15 cellular contexts compared by ENCODE assay signal in genomic region chr6:21731411-21732031, GRCh38.
A peak's percentile ranks its signal among the peaks of the same experiment; 100 is the strongest.
DNase-seq lines count a peak whose midpoint lies in the region; ATAC-seq, FAIRE-seq and TF ChIP-seq lines count a peak whose summit lies in the region.
"Had no signal": no experiment of that assay in that cellular context is flagged by ENCODE, and none has a peak within 500 bp of the region (broad histone marks: within the 10 kb centered on the region; RNA-seq: fewer than 3 reads in every experiment).

No MANE protein-coding gene starts in this region.

- no peak for ATAC-seq in activated T-cell treated with anti-CD3 and anti-CD28 coated beads, Interleukin-2, amount 50 U/mL, for 4 hours
- no peak for ATAC-seq in HG03520 (IDR thresholded peaks at IDR 0.05; ENCODE audit: unreplicated experiment)
- ATAC-seq: left colon, right cardiac atrium had no signal

- H3K9me3 ChIP-seq in HUES48 (ENCODE audit: control insufficient read depth, insufficient read depth, low read length) = no peaks in the 10 kb centered on the region
- H3K9me3 ChIP-seq in keratinocyte (ENCODE audit: control insufficient read depth, low read depth, low read length) = no peaks in the 10 kb centered on the region
- H3K9me3 ChIP-seq: adrenal gland, esophagus squamous epithelium, transverse colon had no signal

- DNase-seq in astrocyte of the spinal cord (ENCODE audit: low read depth, low spot score) (peak; percentile 77), keratinocyte (ENCODE audit: low read depth, low spot score) (no peak), type B pancreatic cell (ENCODE audit: extremely low spot score, unreplicated experiment) (no peak), Ammon's horn (ENCODE audit: low spot score) (no peak)
- no peak for DNase-seq in activated T-cell treated with anti-CD3 and anti-CD28 coated beads, Interleukin-2, amount 50 U/mL, for 4 hours
- DNase-seq in activated T-helper 1 cell treated with anti-CD3 and anti-CD28 coated beads, Interleukin-12 subunit alpha, Interleukin-12 subunit beta, Interleukin-2, Interleukin-4 antibody, amounts not matched to agents 30 ng/mL and 10 ng/mL and 1 ng/mL, durations not matched to agents 14 hours and 24 hours and 36 hours (ENCODE audit: low spot score) = no peak
- DNase-seq: adrenal gland, esophagus squamous epithelium, left colon, NCI-H1092 treated with DMSO at 0.1 percent for 48 hours, right cardiac atrium, transverse colon had no signal

- H3K36me3 Mint-ChIP-seq in type B pancreatic cell = peaks cover 18% of the 10 kb centered on the region
- no peaks in the 10 kb centered on the region for H3K36me3 Mint-ChIP-seq in activated T-cell treated with anti-CD3 and anti-CD28 coated beads, Interleukin-2, amount 50 U/mL, for 4 hours (ENCODE audit: insufficient read depth)
- H3K36me3 Mint-ChIP-seq in activated T-helper 1 cell treated with anti-CD3 and anti-CD28 coated beads, Interleukin-12 subunit alpha, Interleukin-12 subunit beta, Interleukin-2, Interleukin-4 antibody, amounts not matched to agents 30 ng/mL and 10 ng/mL and 1 ng/mL, durations not matched to agents 14 hours and 24 hours and 36 hours (ENCODE audit: low read depth) = no peaks in the 10 kb centered on the region

- TF ChIP-seq CTCF in astrocyte of the spinal cord (IDR thresholded peaks at IDR 0.05; ENCODE audit: low read depth, low read length) (no peak), keratinocyte (optimal IDR thresholded peaks at IDR 0.05 in 1 of 3, IDR thresholded peaks at IDR 0.05 in 1 of 3, conservative IDR thresholded peaks at IDR 0.05 in 1 of 3; ENCODE audit: extremely low read depth in 1 of 3, insufficient read depth in 2 of 3, low read length in 3 of 3) (no peak), type B pancreatic cell (conservative IDR thresholded peaks at IDR 0.05) (no peak)

- H3K27ac Mint-ChIP-seq in type B pancreatic cell = peak overlapping the region; percentile 52
- no peak overlapping the region for H3K27ac Mint-ChIP-seq in activated T-helper 1 cell treated with anti-CD3 and anti-CD28 coated beads, Interleukin-12 subunit alpha, Interleukin-12 subunit beta, Interleukin-2, Interleukin-4 antibody, amounts not matched to agents 30 ng/mL and 10 ng/mL and 1 ng/mL, durations not matched to agents 14 hours and 24 hours and 36 hours
- H3K27ac Mint-ChIP-seq: T-helper 2 cell treated with Interferon-gamma antibody and Interleukin-4, amounts not matched to agents 5 μg/mL and 100 μg/mL, for 36 hours had no signal

- H3K27me3 ChIP-seq in HUES48 (ENCODE audit: control insufficient read depth, insufficient read depth, low read length) (no peaks in the 10 kb centered on the region), keratinocyte (ENCODE audit: control insufficient read depth, extremely low read depth, insufficient read depth, low read length) (no peaks in the 10 kb centered on the region)
- H3K27me3 ChIP-seq: adrenal gland, esophagus squamous epithelium, transverse colon had no signal

- H3K27ac ChIP-seq in HUES48 (ENCODE audit: low read depth, low read length) (peak overlapping the region; percentile 44), keratinocyte (ENCODE audit: control insufficient read depth, insufficient read depth, low read length) (no peak overlapping the region)
- H3K27ac ChIP-seq: adrenal gland had no signal

- no peaks in the 10 kb centered on the region for H3K9me1 ChIP-seq in keratinocyte (ENCODE audit: control insufficient read depth, extremely low read depth, insufficient read depth, low read length)

- H3K4me1 Mint-ChIP-seq in type B pancreatic cell (ENCODE audit: unreplicated experiment) = peaks cover 49% of the 10 kb centered on the region
- no peaks in the 10 kb centered on the region for H3K4me1 Mint-ChIP-seq in activated T-cell treated with anti-CD3 and anti-CD28 coated beads, Interleukin-2, amount 50 U/mL, for 4 hours (ENCODE audit: low read depth)
- no peaks in the 10 kb centered on the region for H3K4me1 Mint-ChIP-seq in activated T-helper 1 cell treated with anti-CD3 and anti-CD28 coated beads, Interleukin-12 subunit alpha, Interleukin-12 subunit beta, Interleukin-2, Interleukin-4 antibody, amounts not matched to agents 30 ng/mL and 10 ng/mL and 1 ng/mL, durations not matched to agents 14 hours and 24 hours and 36 hours (ENCODE audit: low read depth)

- H3K4me3 ChIP-seq in HUES48 (ENCODE audit: low read depth, low read length) (no peak overlapping the region), astrocyte of the spinal cord (ENCODE audit: low read depth, low read length) (no peak overlapping the region), keratinocyte (ENCODE audit: control insufficient read depth in 2 of 3, extremely low read depth in 1 of 3, insufficient read depth in 2 of 3, low read depth in 1 of 3, low read length in 3 of 3) (no peak overlapping the region)
- H3K4me3 ChIP-seq: adrenal gland, esophagus squamous epithelium, transverse colon had no signal

- no peak overlapping the region for H2AFZ ChIP-seq in keratinocyte (ENCODE audit: control insufficient read depth, low read length)

- peaks cover 4% of the 10 kb centered on the region for H3K9me3 Mint-ChIP-seq in type B pancreatic cell
- H3K9me3 Mint-ChIP-seq in activated T-cell treated with anti-CD3 and anti-CD28 coated beads, Interleukin-2, amount 50 U/mL, for 4 hours = no peaks in the 10 kb centered on the region
- H3K9me3 Mint-ChIP-seq in activated T-helper 1 cell treated with anti-CD3 and anti-CD28 coated beads, Interleukin-12 subunit alpha, Interleukin-12 subunit beta, Interleukin-2, Interleukin-4 antibody, amounts not matched to agents 30 ng/mL and 10 ng/mL and 1 ng/mL, durations not matched to agents 14 hours and 24 hours and 36 hours = no peaks in the 10 kb centered on the region
- H3K9me3 Mint-ChIP-seq: T-helper 2 cell treated with Interferon-gamma antibody and Interleukin-4, amounts not matched to agents 5 μg/mL and 100 μg/mL, for 36 hours had no signal

- peak overlapping the region; percentile 44 for H3K4me3 Mint-ChIP-seq in type B pancreatic cell
- no peak overlapping the region for H3K4me3 Mint-ChIP-seq in activated T-cell treated with anti-CD3 and anti-CD28 coated beads, Interleukin-2, amount 50 U/mL, for 4 hours
- no peak overlapping the region for H3K4me3 Mint-ChIP-seq in activated T-helper 1 cell treated with anti-CD3 and anti-CD28 coated beads, Interleukin-12 subunit alpha, Interleukin-12 subunit beta, Interleukin-2, Interleukin-4 antibody, amounts not matched to agents 30 ng/mL and 10 ng/mL and 1 ng/mL, durations not matched to agents 14 hours and 24 hours and 36 hours
- H3K4me3 Mint-ChIP-seq: T-helper 2 cell treated with Interferon-gamma antibody and Interleukin-4, amounts not matched to agents 5 μg/mL and 100 μg/mL, for 36 hours had no signal

- H3K4me1 ChIP-seq in HUES48 (ENCODE audit: control insufficient read depth, insufficient read depth, low read length) = peaks cover 49% of the 10 kb centered on the region
- peaks cover 11% of the 10 kb centered on the region for H3K4me1 ChIP-seq in keratinocyte (ENCODE audit: control insufficient read depth, extremely low read depth, insufficient read depth, low read length)
- H3K4me1 ChIP-seq: adrenal gland had no signal

- dilution Hi-C loops in keratinocyte (cut with MboI; ENCODE audit: extremely low pct_ligation_motif_present, low sequenced_read_pairs) = no loop called here

- no peaks in the 10 kb centered on the region for H3K79me2 ChIP-seq in keratinocyte (ENCODE audit: control insufficient read depth, insufficient read depth, low read length)

- peak overlapping the region; percentile 1 for H3K4me2 ChIP-seq in keratinocyte (ENCODE audit: control insufficient read depth, extremely low read depth, insufficient read depth, low read depth, low read length)

- intact Hi-C loops in activated T-helper 1 cell treated with anti-CD3 and anti-CD28 coated beads, Interleukin-12 subunit alpha, Interleukin-12 subunit beta, Interleukin-2, Interleukin-4 antibody, amounts not matched to agents 30 ng/mL and 10 ng/mL and 1 ng/mL, durations not matched to agents 14 hours and 24 hours and 36 hours (cut with micrococcal nuclease) = no loop called here

- H3K27me3 Mint-ChIP-seq in type B pancreatic cell = no peaks in the 10 kb centered on the region
- peaks cover 2% of the 10 kb centered on the region for H3K27me3 Mint-ChIP-seq in activated T-cell treated with anti-CD3 and anti-CD28 coated beads, Interleukin-2, amount 50 U/mL, for 4 hours (ENCODE audit: low read depth)
- H3K27me3 Mint-ChIP-seq in activated T-helper 1 cell treated with anti-CD3 and anti-CD28 coated beads, Interleukin-12 subunit alpha, Interleukin-12 subunit beta, Interleukin-2, Interleukin-4 antibody, amounts not matched to agents 30 ng/mL and 10 ng/mL and 1 ng/mL, durations not matched to agents 14 hours and 24 hours and 36 hours (ENCODE audit: insufficient read depth) = peaks cover 4% of the 10 kb centered on the region

- in situ Hi-C loops in astrocyte of the spinal cord (cut with HindIII; ENCODE audit: low sequenced_read_pairs) = no loop called here

- H3K9ac ChIP-seq in HUES48 (ENCODE audit: low read depth, low read length) = no peak overlapping the region
- H3K9ac ChIP-seq in keratinocyte (ENCODE audit: control insufficient read depth, extremely low read depth, insufficient read depth, low read length) = no peak overlapping the region

- H3K36me3 ChIP-seq in HUES48 (ENCODE audit: control insufficient read depth, insufficient read depth, low read length) = no peaks in the 10 kb centered on the region
- H3K36me3 ChIP-seq in keratinocyte (ENCODE audit: control insufficient read depth in 2 of 2, extremely low read depth in 1 of 2, insufficient read depth in 2 of 2, low read length in 2 of 2) = no peaks in the 10 kb centered on the region
- H3K36me3 ChIP-seq: adrenal gland, esophagus squamous epithelium, transverse colon had no signal

- no peaks in the 10 kb centered on the region for H4K20me1 ChIP-seq in keratinocyte (ENCODE audit: control insufficient read depth, extremely low read depth, insufficient read depth, low read length)

- peak; percentile 84 for FAIRE-seq in keratinocyte (lab: Jason Lieb, UNC)
